Comparison of ENCODE assay signal across 8 cellular contexts in the genomic region with DNA sequence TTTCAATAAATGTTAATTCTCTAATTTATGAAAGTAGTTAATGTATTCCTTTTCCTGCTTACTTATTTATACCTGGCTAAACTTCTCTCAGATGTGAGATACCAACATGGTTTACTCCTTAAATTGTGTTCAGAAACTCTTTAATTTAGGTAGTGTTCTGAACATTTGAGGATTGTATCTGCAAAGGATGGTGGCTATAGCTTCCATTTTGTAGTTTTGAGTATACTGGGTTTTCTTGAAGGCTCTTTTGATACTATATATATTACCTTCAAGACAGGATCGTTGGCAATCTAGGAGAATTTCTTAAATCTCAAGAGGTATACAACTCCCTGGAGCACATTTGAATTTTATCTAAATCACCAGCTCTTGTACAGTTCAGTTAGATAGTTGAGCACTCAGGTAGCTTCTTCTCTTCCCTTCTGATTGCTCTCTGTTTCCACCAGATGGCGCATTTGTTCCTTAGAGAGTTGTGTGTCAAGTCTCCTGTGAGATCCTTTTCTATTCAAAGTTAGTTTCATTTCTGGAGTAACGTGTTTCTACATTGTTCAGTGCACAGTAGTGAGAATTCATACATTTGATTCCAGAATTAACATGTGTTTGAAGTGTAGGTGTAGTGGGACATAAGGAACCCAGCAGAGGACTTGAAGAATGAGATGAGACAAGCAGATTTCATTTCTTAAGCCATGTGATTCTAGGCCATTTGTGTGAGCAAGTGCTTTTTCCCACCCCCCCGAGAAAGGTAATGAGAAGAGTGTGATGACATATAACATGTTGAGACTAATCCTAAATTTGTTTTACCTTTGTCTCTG.
DNase-seq lines count a peak whose midpoint lies in the region; ATAC-seq and TF ChIP-seq lines count a peak whose summit lies in the region.
"Not testable (repeated sequence)": the region's sequence is repeated elsewhere in the genome, so short reads cannot be mapped to it uniquely, and the experiment has no call there.

No MANE protein-coding gene starts in this region.

- not testable (repeated sequence) for H3K9me3 Mint-ChIP-seq in IgD-negative memory B cell; stimulated activated effector memory CD8-positive, alpha-beta T cell treated with anti-CD3 and anti-CD28 coated beads, Interleukin-12 subunit alpha, Interleukin-12 subunit beta, amount 100 ng/mL, for 72 hours

- not testable (repeated sequence) for H3K27me3 Mint-ChIP-seq in IgD-negative memory B cell

- DNase-seq in DMS53 treated with DMSO at 0.1 percent for 48 hours (lab: John Stamatoyannopoulos, UW; ENCODE audit: unreplicated experiment) (peak; percentile 12), NCI-H774 (lab: John Stamatoyannopoulos, UW) (peak; percentile 55), colonic mucosa (peak; percentile 32)
- not testable (repeated sequence) for DNase-seq in left lung
- DNase-seq in stimulated activated effector memory CD8-positive, alpha-beta T cell treated with anti-CD3 and anti-CD28 coated beads, Interleukin-12 subunit alpha, Interleukin-12 subunit beta, amount 100 ng/mL, for 72 hours (ENCODE audit: low spot score in 2 of 2) = peak; percentile 17 to 54

- H3K4me3 Mint-ChIP-seq in IgD-negative memory B cell = not testable (repeated sequence)
- H3K4me3 Mint-ChIP-seq in stimulated activated effector memory CD8-positive, alpha-beta T cell treated with anti-CD3 and anti-CD28 coated beads, Interleukin-12 subunit alpha, Interleukin-12 subunit beta, amount 100 ng/mL, for 72 hours = peak overlapping the region; percentile 52

- intact Hi-C loops in colonic mucosa (cut with DNase I); left lung (cut with DNase I): not testable (repeated sequence)

- not testable (repeated sequence) for H3K36me3 Mint-ChIP-seq in IgD-negative memory B cell
- peaks cover 53% of the 10 kb centered on the region for H3K36me3 Mint-ChIP-seq in stimulated activated effector memory CD8-positive, alpha-beta T cell treated with anti-CD3 and anti-CD28 coated beads, Interleukin-12 subunit alpha, Interleukin-12 subunit beta, amount 100 ng/mL, for 72 hours

- not testable (repeated sequence) for H3K27me3 ChIP-seq in colonic mucosa, left lung

- not testable (repeated sequence) for H3K4me3 ChIP-seq in colonic mucosa, left lung

- H3K4me1 Mint-ChIP-seq in IgD-negative memory B cell; stimulated activated effector memory CD8-positive, alpha-beta T cell treated with anti-CD3 and anti-CD28 coated beads, Interleukin-12 subunit alpha, Interleukin-12 subunit beta, amount 100 ng/mL, for 72 hours: not testable (repeated sequence)

- peak; percentile 83 for ATAC-seq in GM21529 (IDR thresholded peaks at IDR 0.05; ENCODE audit: unreplicated experiment)
- ATAC-seq in activated CD4-positive, CD25-positive, alpha-beta regulatory T cell treated with anti-CD3 and anti-CD28 coated beads, Interleukin-2, amount 50 U/mL, for 24 hours = peak; percentile 84 to 94
- ATAC-seq in left lung = peak; percentile 95
- peak; percentile 90 for ATAC-seq in stimulated activated effector memory CD8-positive, alpha-beta T cell treated with anti-CD3 and anti-CD28 coated beads, Interleukin-12 subunit alpha, Interleukin-12 subunit beta, amount 100 ng/mL, for 72 hours

- H3K27ac Mint-ChIP-seq in IgD-negative memory B cell = peak overlapping the region in 2 of 3 donors; percentile 29 to 82
- H3K27ac Mint-ChIP-seq in stimulated activated effector memory CD8-positive, alpha-beta T cell treated with anti-CD3 and anti-CD28 coated beads, Interleukin-12 subunit alpha, Interleukin-12 subunit beta, amount 100 ng/mL, for 72 hours = peak overlapping the region; percentile 82

- H3K36me3 ChIP-seq in colonic mucosa = not testable (repeated sequence)
- H3K36me3 ChIP-seq in left lung = peaks cover 0 to 11% of the 10 kb centered on the region in 2 donors

- TF ChIP-seq CTCF in colonic mucosa (IDR thresholded peaks at IDR 0.05) (peak; percentile 49), left lung (IDR thresholded peaks at IDR 0.05) (peak; percentile 40 to 52)

- H3K4me1 ChIP-seq in colonic mucosa, left lung: not testable (repeated sequence)

- not testable (repeated sequence) for H3K27ac ChIP-seq in colonic mucosa, left lung

- H3K9ac ChIP-seq in colonic mucosa (ENCODE audit: low read depth in 2 of 2, low read length in 2 of 2) = not testable (repeated sequence)

- H3K9me3 ChIP-seq in colonic mucosa, left lung: not testable (repeated sequence)
